ENCODE assay signal across 24 cellular contexts in the genomic region with DNA sequence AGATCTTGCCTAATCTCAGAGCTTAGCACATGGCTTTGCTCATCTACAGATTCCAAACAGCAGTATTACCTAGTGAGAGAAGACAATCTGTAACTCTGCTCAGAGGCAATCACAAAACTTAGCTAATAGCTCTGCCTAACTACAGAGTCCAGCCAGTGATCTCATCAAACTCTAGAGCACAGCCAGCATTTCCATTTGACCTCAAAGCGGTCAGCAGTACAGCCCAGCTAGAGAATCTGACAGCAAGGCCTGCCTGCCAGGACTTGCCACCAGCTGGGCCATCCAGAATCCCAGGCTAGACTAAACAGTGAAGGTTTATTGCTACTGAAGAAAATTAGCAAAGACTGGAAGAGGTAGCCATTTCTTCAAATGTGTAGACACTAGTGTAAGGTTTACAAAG.
"Had no signal": no experiment of that assay in that cellular context is flagged by ENCODE, and none has a peak within 500 bp of the region (broad histone marks: within the 10 kb centered on the region; RNA-seq: fewer than 3 reads in every experiment).

No MANE protein-coding gene starts in this region.

- H3K4me3 ChIP-seq: breast epithelium, gastroesophageal sphincter, left lung, lower lobe of right lung, mucosa of descending colon, spleen, suprapubic skin, tibial artery had no signal

- ATAC-seq: gastroesophageal sphincter; left lung; lower lobe of right lung; mucosa of descending colon; natural killer cell treated with Interleukin-12 subunit alpha and Interleukin-12 subunit beta and Interleukin-15 and Interleukin-18, amount 100 ng/mL, for 72 hours; right cardiac atrium had no signal

- H3K27ac ChIP-seq: breast epithelium, gastroesophageal sphincter, left lung, lower lobe of right lung, spleen, suprapubic skin had no signal

- H3K36me3 ChIP-seq: breast epithelium, gastroesophageal sphincter, left lung, lower lobe of right lung, spleen, suprapubic skin, tibial artery had no signal

- H3K27me3 ChIP-seq: breast epithelium, gastroesophageal sphincter, left lung, suprapubic skin, tibial artery had no signal

- H3K9me3 ChIP-seq: mucosa of descending colon, suprapubic skin had no signal

- DNase-seq: activated CD4-positive, alpha-beta memory T cell treated with anti-CD3 and anti-CD28 coated beads, Interleukin-2, amount 10 ng/mL, durations not matched to agents 7 days and 5 days; activated CD4-positive, alpha-beta T cell treated with anti-CD3 and anti-CD28 coated beads for 1 hour; activated CD4-positive, alpha-beta T cell treated with anti-CD3 and anti-CD28 coated beads, Interleukin-2, amount 10 ng/mL, durations not matched to agents 7 days and 5 days; activated CD8-positive, alpha-beta memory T cell treated with anti-CD3 and anti-CD28 coated beads, Interleukin-2, amount 50 U/mL, for 48 hours; activated gamma-delta T cell treated with Interleukin-2 at 50 U/mL for 16 hours; activated naive CD4-positive, alpha-beta T cell treated with anti-CD3 and anti-CD28 coated beads, Interleukin-2, amount 50 U/mL, for 16 hours; activated T-cell treated with anti-CD3 and anti-CD28 coated beads, Interleukin-2, amount 50 U/mL, for 24 hours; amygdala; dermis blood vessel endothelial cell; effector CD4-positive, alpha-beta T cell; head of caudate nucleus; hippocampal formation; left lung; lower lobe of right lung; mucosa of descending colon; right cardiac atrium; spleen; stimulated activated naive CD4-positive, alpha-beta T cell; T-helper 2 cell; tibial artery had no signal

- H3K4me1 ChIP-seq: breast epithelium, gastroesophageal sphincter, left lung, lower lobe of right lung, spleen, suprapubic skin had no signal
